Comparison of ENCODE assay signal across 13 cellular contexts in genomic region chr2:99481941-99482340, GRCh38. TPM values are rescaled to one million over a fixed set of nuclear protein-coding genes. Genes with fewer than 3 reads are reported as not detected.
DNase-seq lines count a peak whose midpoint lies in the region; ATAC-seq, FAIRE-seq and TF ChIP-seq lines count a peak whose summit lies in the region.
"Had no signal": no experiment of that assay in that cellular context is flagged by ENCODE, and none has a peak within 500 bp of the region (broad histone marks: within the 10 kb centered on the region; RNA-seq: fewer than 3 reads in every experiment).

No MANE protein-coding gene starts in this region.

- H3K79me2 ChIP-seq in K562 (ENCODE audit: control insufficient read depth, insufficient read depth, low read length) = peaks cover 99% of the 10 kb centered on the region

- H3K9me3 Mint-ChIP-seq in osteocyte (ENCODE audit: unreplicated experiment) = no peaks in the 10 kb centered on the region
- H3K9me3 Mint-ChIP-seq: mesothelial cell of epicardium had no signal

- DNase-seq in A673 (ENCODE audit: low spot score) (peak; percentile 25), HEK293T (ENCODE audit: extremely low spot score) (peak; percentile 60), K562 (ENCODE audit: extremely low read depth in 1 of 4, low spot score in 3 of 4) (no peak), iPS DF 19.7 (ENCODE audit: low read depth, low spot score) (peak; percentile 61), epidermal melanocyte (ENCODE audit: insufficient read length, low spot score) (no peak), osteocyte (ENCODE audit: extremely low spot score, unreplicated experiment) (no peak)
- DNase-seq: AML-193, brain microvascular endothelial cell had no signal

- no peaks in the 10 kb centered on the region for H3K9me3 ChIP-seq in A673 (ENCODE audit: low read depth, low read length, poor library complexity, severe bottlenecking)
- no peaks in the 10 kb centered on the region for H3K9me3 ChIP-seq in K562 (replicated peaks; ENCODE audit: control insufficient read depth, insufficient read depth, low read depth, low read length)
- H3K9me3 ChIP-seq: gastroesophageal sphincter had no signal

- no peak for TF ChIP-seq CTCF in A673 (conservative IDR thresholded peaks at IDR 0.05; ENCODE audit: low read depth, low read length)
- no peak for TF ChIP-seq CTCF in K562 (IDR thresholded peaks at IDR 0.05 in 2 of 3, conservative IDR thresholded peaks at IDR 0.05 in 1 of 3; ENCODE audit: insufficient read depth in 2 of 3, low read depth in 1 of 3, low read length in 3 of 3)
- TF ChIP-seq CTCF in osteocyte (IDR thresholded peaks at IDR 0.05) = no peak

- H3K27me3 ChIP-seq in A673 (replicated peaks; ENCODE audit: insufficient read depth, low read depth, low read length, poor library complexity) (no peaks in the 10 kb centered on the region), K562 (ENCODE audit: control insufficient read depth in 2 of 2, insufficient read depth in 2 of 2, low read length in 2 of 2) (no peaks in the 10 kb centered on the region)
- H3K27me3 ChIP-seq: brain microvascular endothelial cell, gastroesophageal sphincter had no signal

- in situ Hi-C loops in K562 (cut with MboI) = no loop called here

- FAIRE-seq in K562 (lab: Jason Lieb, UNC) = peak; percentile 37
- FAIRE-seq: GM19239 had no signal

- intact Hi-C loops in A673 (cut with micrococcal nuclease; ENCODE audit: unreplicated experiment) (no loop called here), K562 (cut with micrococcal nuclease) (no loop called here)

- H3K4me3 ChIP-seq in A673 (ENCODE audit: low read depth, low read length, poor library complexity, severe bottlenecking) (no peak overlapping the region), K562 (no peak overlapping the region)
- H3K4me3 ChIP-seq: gastroesophageal sphincter had no signal

- CTCF ChIA-PET in A673 (lab: Charles Lee) (no interaction called here), HEK293T (lab: Yijun Ruan, JAX) (interaction anchor here (0.5 to 0.7 kb wide), 3 partner anchors 18 to 1760 kb away, joined by 3 to 6 read pairs (median 3); no protein-coding TSS in a partner anchor), K562 (lab: Yijun Ruan, JAX; ENCODE audit: low intra/inter-chr PET ratio) (interaction anchor here (0.6 kb wide), 1 partner anchor 11 kb away, joined by 3 read pairs; no protein-coding TSS in a partner anchor)

- no TSS peak for BruUV-seq in A673 (replicated peaks; lab: Mats Ljungman, UMichigan)
- no TSS peak for BruUV-seq in K562 (replicated peaks; lab: Mats Ljungman, UMichigan)

- H3K27ac Mint-ChIP-seq in osteocyte (ENCODE audit: unreplicated experiment) = no peak overlapping the region
- H3K27ac Mint-ChIP-seq: mesothelial cell of epicardium had no signal

- ATAC-seq in K562 = peak; percentile 6
- ATAC-seq in GM18505 (IDR thresholded peaks at IDR 0.05; ENCODE audit: unreplicated experiment) = no peak
- no peak for ATAC-seq in GM21515 (IDR thresholded peaks at IDR 0.05; ENCODE audit: unreplicated experiment)
- ATAC-seq: gastroesophageal sphincter had no signal

- H3K4me2 ChIP-seq in K562 (ENCODE audit: insufficient read depth, low read length) = no peak overlapping the region

- H3K9me1 ChIP-seq in K562 (ENCODE audit: control insufficient read depth, insufficient read depth, low read length) = no peaks in the 10 kb centered on the region

- no peak overlapping the region for H3K4me3 Mint-ChIP-seq in osteocyte (ENCODE audit: unreplicated experiment)
- H3K4me3 Mint-ChIP-seq: mesothelial cell of epicardium had no signal

- TF ChIP-seq EP300 in K562 (IDR thresholded peaks at IDR 0.05; ENCODE audit: low read length) = no peak

- H3K9ac ChIP-seq in K562 (ENCODE audit: insufficient read depth in 1 of 2, low read depth in 2 of 2, low read length in 2 of 2) = no peak overlapping the region

- no peak for TF ChIP-seq POLR2A in K562 (conservative IDR thresholded peaks at IDR 0.05)
- TF ChIP-seq POLR2A in GM18505 (IDR thresholded peaks at IDR 0.05; ENCODE audit: borderline replicate concordance, extremely low read depth, insufficient read depth, insufficient read length) = no peak

- no peak overlapping the region for H2AFZ ChIP-seq in K562 (ENCODE audit: low read depth, low read length)

- H3K4me1 ChIP-seq in A673 (ENCODE audit: insufficient read depth, low read length, poor library complexity, severe bottlenecking) = peaks cover 11% of the 10 kb centered on the region
- H3K4me1 ChIP-seq in K562 (replicated peaks in 1 of 2; ENCODE audit: control insufficient read depth in 2 of 2, insufficient read depth in 2 of 2, low read length in 2 of 2) = peaks cover 12 to 41% of the 10 kb centered on the region in 2 experiments

- TF ChIP-seq RAD21 in K562 (CRISPR knock-in tag; conservative IDR thresholded peaks at IDR 0.05 in 1 of 2, IDR thresholded peaks at IDR 0.05 in 1 of 2) = no peak

- no peaks in the 10 kb centered on the region for H3K36me3 Mint-ChIP-seq in osteocyte (ENCODE audit: unreplicated experiment)
- H3K36me3 Mint-ChIP-seq: mesothelial cell of epicardium had no signal

- POLR2A ChIA-PET in A673 (lab: Charles Lee; ENCODE audit: low non-redundant PET) = no interaction called here
- POLR2A ChIA-PET in HEK293T (lab: Yijun Ruan, JAX) = interaction anchor here (0.7 kb wide), 1 partner anchor 145 kb away, joined by 3 read pairs; the partner anchor contains the start of gene EIF5B
- POLR2A ChIA-PET in K562 (lab: Yijun Ruan, JAX) = interaction anchor here (1.7 kb wide), 1 partner anchor 9 kb away, joined by 4 read pairs; no protein-coding TSS in a partner anchor

- peaks cover 31% of the 10 kb centered on the region for H4K20me1 ChIP-seq in K562 (replicated peaks; ENCODE audit: control insufficient read depth, insufficient read depth, low read length)

- H3K27me3 Mint-ChIP-seq in osteocyte (ENCODE audit: unreplicated experiment) = no peaks in the 10 kb centered on the region

- H3K27ac ChIP-seq in A673 (ENCODE audit: low read depth, low read length, poor library complexity, severe bottlenecking) (no peak overlapping the region), K562 (ENCODE audit: extremely low read depth, low read depth, low read length) (no peak overlapping the region)
- H3K27ac ChIP-seq: brain microvascular endothelial cell, gastroesophageal sphincter had no signal

- 50% methylated on average over 1 of the region's 1 CpG for WGBS in K562 (ENCODE audit: insufficient coverage, low coverage, missing lambda C conversion rate)

- H3K36me3 ChIP-seq in A673 (ENCODE audit: insufficient read depth, low read length, poor library complexity, severe bottlenecking) = no peaks in the 10 kb centered on the region
- peaks cover 18% of the 10 kb centered on the region; the same call in 2 of the 3 replicates for H3K36me3 ChIP-seq in K562 (ENCODE audit: control insufficient read depth, insufficient read depth, low read length)
- H3K36me3 ChIP-seq: brain microvascular endothelial cell, gastroesophageal sphincter had no signal

- H3K4me1 Mint-ChIP-seq in osteocyte (ENCODE audit: unreplicated experiment) = peaks cover 28% of the 10 kb centered on the region

TF ChIP-seq in HEK293T, 16 proteins besides CTCF, POLR2A, EP300 and RAD21:
- TF ChIP-seq PKNOX1 (IDR thresholded peaks at IDR 0.05) (peak; percentile 88), FOXK2 (IDR thresholded peaks at IDR 0.05) (no peak), ELF4 (IDR thresholded peaks at IDR 0.05) (no peak), CTBP1 (IDR thresholded peaks at IDR 0.05; ENCODE audit: borderline replicate concordance) (peak; percentile 63; the same call in 1 of the 2 replicates)

TF ChIP-seq in K562, 482 proteins besides CTCF, POLR2A, EP300 and RAD21 (continues in another document):
- TF ChIP-seq EZH2 (IDR thresholded peaks at IDR 0.05; ENCODE audit: borderline replicate concordance, low read depth, low read length) (no peak), POLR2B (IDR thresholded peaks at IDR 0.05; ENCODE audit: low read depth, partially characterized antibody) (no peak), NCOA4 (IDR thresholded peaks at IDR 0.05; ENCODE audit: partially characterized antibody) (no peak), ZNF174 (CRISPR knock-in tag; IDR thresholded peaks at IDR 0.05) (no peak), STAT5B (CRISPR knock-in tag; IDR thresholded peaks at IDR 0.05) (no peak)
- TF ChIP-seq, protein P1, sequence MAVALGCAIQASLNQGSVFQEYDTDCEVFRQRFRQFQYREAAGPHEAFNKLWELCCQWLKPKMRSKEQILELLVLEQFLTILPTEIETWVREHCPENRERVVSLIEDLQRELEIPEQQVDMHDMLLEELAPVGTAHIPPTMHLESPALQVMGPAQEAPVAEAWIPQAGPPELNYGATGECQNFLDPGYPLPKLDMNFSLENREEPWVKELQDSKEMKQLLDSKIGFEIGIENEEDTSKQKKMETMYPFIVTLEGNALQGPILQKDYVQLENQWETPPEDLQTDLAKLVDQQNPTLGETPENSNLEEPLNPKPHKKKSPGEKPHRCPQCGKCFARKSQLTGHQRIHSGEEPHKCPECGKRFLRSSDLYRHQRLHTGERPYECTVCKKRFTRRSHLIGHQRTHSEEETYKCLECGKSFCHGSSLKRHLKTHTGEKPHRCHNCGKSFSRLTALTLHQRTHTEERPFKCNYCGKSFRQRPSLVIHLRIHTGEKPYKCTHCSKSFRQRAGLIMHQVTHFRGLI (CRISPR knock-in tag; IDR thresholded peaks at IDR 0.05) = peak; percentile 91; the same call in 1 of the 2 replicates

RNA-seq across cellular contexts. Expression of gene REV1, which starts 7.9 kb away (rescaled TPM):
- 38.1 and 41.2 TPM in 2 replicates for total RNA-seq in A673 (2021)
- total RNA-seq in K562 (2011; cell fraction: chromatin; rRNA removed; ENCODE audit: low replicate concordance) = 166 and 445 TPM in 2 replicates
- total RNA-seq in K562 (2011; cell fraction: nucleolus; rRNA removed) = 58.7 and 92.5 TPM in 2 replicates
- 127 and 142 TPM in 2 replicates for total RNA-seq in K562 (2011; cell fraction: nucleoplasm; rRNA removed)
- total RNA-seq in K562 (2014; rRNA removed) = 25.0 and 28.1 TPM in 2 replicates
- total RNA-seq in K562 (2014; rRNA removed; fragmentation: Illumina TruSeq; extraction: Trizol) = 38.8 and 39.2 TPM in 2 replicates
- 38.1 and 41.8 TPM in 2 replicates for total RNA-seq in K562 (2015; rRNA removed; fragmentation: Illumina TruSeq; extraction: Trizol)
- total RNA-seq in K562 (2021) = 26.2 and 29.6 TPM in 2 replicates
- polyA plus RNA-seq in K562 (2011; rRNA removed) = 54.4 and 57.6 TPM in 2 replicates
- polyA plus RNA-seq in K562 (2011; cell fraction: cytosol; rRNA removed) = 12.8 and 14.4 TPM in 2 replicates
- 121 and 154 TPM in 2 replicates for polyA plus RNA-seq in K562 (2011; cell fraction: nucleus; rRNA removed)
- 18.1 and 29.5 TPM in 2 replicates for polyA plus RNA-seq in K562 (2012)
- polyA plus RNA-seq in K562 (2014; fragmentation: Illumina TruSeq; extraction: Trizol) = 22.9 and 26.4 TPM in 2 replicates
- 10 to 100 TPM; 12.8 to 13.1 TPM for polyA plus RNA-seq in K562 (2014; fragmentation: Nextera tagmentation; extraction: Ambion mirVana)
- polyA plus RNA-seq in K562 (2014; rRNA removed) = 32.1 TPM in 2 replicates
- 76.6 and 97.6 TPM in 2 replicates for polyA minus RNA-seq in K562 (2011; rRNA and poly(A)+ RNA removed)
- polyA minus RNA-seq in K562 (2011; cell fraction: cytosol; rRNA and poly(A)+ RNA removed) = 15.8 and 18.6 TPM in 2 replicates
- 75.8 and 139 TPM in 2 replicates for polyA minus RNA-seq in K562 (2011; cell fraction: nucleus; rRNA and poly(A)+ RNA removed)
- 32.5 and 33.0 TPM in 2 replicates for total RNA-seq in osteocyte

Comparison
In these comparisons a context has a peak if more than half of its experiments do, and no peak if none do; other contexts are left out.
1. DNase-seq: peak in A673 (single experiment), HEK293T (single experiment) and iPS DF 19.7 (single experiment); none in K562 (0 of 4), epidermal melanocyte (single experiment) and osteocyte (single experiment).